ENCODE assay signal across 2 cellular contexts in genomic region chr11:35323076-35323868, GRCh38.
TF ChIP-seq lines count a peak whose summit lies in the region.

No MANE protein-coding gene starts in this region.

TF ChIP-seq in GM23338, 12 proteins besides CTCF, POLR2A, EP300 and RAD21:
- TF ChIP-seq REST (IDR thresholded peaks at IDR 0.05; ENCODE audit: unreplicated experiment) = no peak
- TF ChIP-seq CREB1 (CRISPR knock-in tag; IDR thresholded peaks at IDR 0.05; ENCODE audit: low read depth) = no peak
- no peak for TF ChIP-seq STAT1 (IDR thresholded peaks at IDR 0.05; ENCODE audit: unreplicated experiment)
- TF ChIP-seq ZNF114 (CRISPR knock-in tag; IDR thresholded peaks at IDR 0.05) = no peak
- TF ChIP-seq EZH2 (IDR thresholded peaks at IDR 0.05; ENCODE audit: low read depth, unreplicated experiment) = no peak
- TF ChIP-seq ETS1 (IDR thresholded peaks at IDR 0.05) = no peak
- no peak for TF ChIP-seq ZNF462 (CRISPR knock-in tag; IDR thresholded peaks at IDR 0.05)
- TF ChIP-seq NANOG (IDR thresholded peaks at IDR 0.05; ENCODE audit: borderline replicate concordance) = no peak
- no peak for TF ChIP-seq POLR2AphosphoS5 (IDR thresholded peaks at IDR 0.05; ENCODE audit: low read depth)

TF ChIP-seq in SK-N-SH treated with all-trans-retinoic acid at 6 μM for 48 hours, 23 proteins besides CTCF, POLR2A, EP300 and RAD21 (continued from another document):
- TF ChIP-seq PATZ1 (CRISPR knock-in tag; IDR thresholded peaks at IDR 0.05; ENCODE audit: borderline replicate concordance) (no peak), ZNF565 (CRISPR knock-in tag; conservative IDR thresholded peaks at IDR 0.05; ENCODE audit: low read depth) (no peak), ZFP30 (CRISPR knock-in tag; IDR thresholded peaks at IDR 0.05) (no peak), CSRNP3 (CRISPR knock-in tag; IDR thresholded peaks at IDR 0.05) (no peak), TCF4 (CRISPR knock-in tag; IDR thresholded peaks at IDR 0.05; ENCODE audit: borderline replicate concordance) (no peak), OSR1 (CRISPR knock-in tag; IDR thresholded peaks at IDR 0.05) (no peak), ZC3H10 (CRISPR knock-in tag; IDR thresholded peaks at IDR 0.05) (no peak), PPARA (CRISPR knock-in tag; IDR thresholded peaks at IDR 0.05; ENCODE audit: borderline replicate concordance) (no peak), POU6F1 (CRISPR knock-in tag; IDR thresholded peaks at IDR 0.05; ENCODE audit: borderline replicate concordance, low read depth) (no peak), ESRRG (CRISPR knock-in tag; IDR thresholded peaks at IDR 0.05) (no peak)
